ENCODE assay signal across 6 cellular contexts in the genomic region with DNA sequence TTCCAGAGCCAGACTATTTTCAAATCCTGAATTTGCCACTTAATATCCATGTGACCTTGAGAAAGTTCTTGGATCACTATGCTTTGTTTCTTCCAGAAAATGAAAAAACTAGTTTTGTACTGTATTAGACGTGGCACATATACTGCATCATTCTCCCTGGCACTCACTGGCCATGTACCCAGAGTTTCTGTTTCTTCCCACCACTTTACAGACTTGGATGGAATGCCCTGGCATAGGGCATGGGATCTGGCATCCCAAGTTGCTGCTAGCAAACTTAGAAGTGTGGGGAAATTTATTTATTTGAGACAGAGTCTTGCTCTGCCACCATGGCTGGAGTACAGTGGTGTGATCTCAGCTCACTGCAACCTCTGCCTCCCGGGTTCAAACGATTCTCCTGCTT. TPM values are rescaled to one million over a fixed set of nuclear protein-coding genes. Genes with fewer than 3 reads are reported as not detected.
"Had no signal": no experiment of that assay in that cellular context is flagged by ENCODE, and none has a peak within 500 bp of the region (broad histone marks: within the 10 kb centered on the region; RNA-seq: fewer than 3 reads in every experiment).

No MANE protein-coding gene starts in this region.

- H3K4me3 Mint-ChIP-seq: GM23338, H9 had no signal

- H3K4me3 ChIP-seq: GM23338 had no signal

- DNase-seq: H9, HCEC 1CT, IMR-90 had no signal

- H3K4me1 Mint-ChIP-seq: GM23338, H9 had no signal

- H3K9me3 Mint-ChIP-seq: GM23338, H9 had no signal

- H3K27ac Mint-ChIP-seq: GM23338, H9 had no signal

- ATAC-seq: GM23338 had no signal

RNA-seq across cellular contexts. Expression of a gene that starts 10.0 kb away (rescaled TPM):
- total RNA-seq: HT-29, IMR-90 had no signal

RNA-seq across cellular contexts. Expression of a gene that starts 12.8 kb away (rescaled TPM):
- total RNA-seq: GM23338, H1, HT-29 had no signal
